In the genomic region with DNA sequence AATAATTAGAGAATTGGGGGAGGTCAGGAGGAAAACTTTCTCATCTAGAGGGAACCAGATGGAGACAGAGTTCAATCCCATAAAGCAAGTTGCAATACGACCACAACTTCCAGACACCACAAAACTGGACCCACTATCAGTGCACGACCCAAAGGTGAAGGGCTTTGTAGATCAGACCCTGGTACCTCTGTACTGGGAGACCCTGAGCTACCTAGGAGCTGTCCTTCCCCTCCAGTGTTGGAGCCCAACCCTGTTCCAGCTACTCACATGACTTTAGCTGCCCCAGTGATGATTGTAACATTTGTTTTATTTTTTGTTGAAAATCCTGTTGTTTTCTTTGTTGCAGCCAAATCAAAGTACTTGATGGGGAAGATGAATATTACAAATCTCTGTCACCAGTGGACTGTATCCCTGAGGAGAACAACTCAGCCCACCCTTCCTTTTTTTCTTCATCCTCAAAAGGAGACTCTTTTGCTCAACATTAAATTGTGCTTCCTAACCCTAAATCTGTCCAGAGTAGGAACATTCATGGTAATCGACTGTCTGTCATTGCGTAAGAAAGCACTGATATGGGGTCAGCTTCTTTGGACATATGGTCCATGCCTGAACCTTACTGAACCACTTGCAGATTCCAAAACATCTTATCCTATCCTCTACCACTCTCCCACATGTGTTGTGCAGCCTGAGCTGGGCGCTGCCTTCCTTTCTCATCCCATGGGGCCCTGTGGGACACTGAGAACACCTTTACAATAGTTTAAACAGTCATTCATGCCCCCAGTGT, we compare ENCODE assay signal across 31 cellular contexts.
"Had no signal": no experiment of that assay in that cellular context is flagged by ENCODE, and none has a peak within 500 bp of the region (broad histone marks: within the 10 kb centered on the region; RNA-seq: fewer than 3 reads in every experiment).

No MANE protein-coding gene starts in this region.

- H3K4me3 ChIP-seq: adrenal gland, body of pancreas, breast epithelium, MG63, PC-9 had no signal

- DNase-seq: activated CD4-positive, alpha-beta T cell treated with anti-CD3 and anti-CD28 coated beads, Interleukin-2, amount 10 ng/mL, durations not matched to agents 7 days and 5 days; activated CD4-positive, alpha-beta T cell treated with anti-CD3 and anti-CD28 coated beads, Interleukin-2, amount 50 U/mL, for 48 hours; activated CD8-positive, alpha-beta memory T cell treated with anti-CD3 and anti-CD28 coated beads, Interleukin-2, amount 50 U/mL, for 4 hours; activated gamma-delta T cell treated with Interleukin-2 at 50 U/mL for 16 hours; activated naive CD4-positive, alpha-beta T cell treated with anti-CD3 and anti-CD28 coated beads for 36 hours; activated T-cell treated with anti-CD3 and anti-CD28 coated beads for 4 hours; activated T-cell treated with anti-CD3 and anti-CD28 coated beads, Interleukin-2, amount 50 U/mL, for 4 hours; adrenal gland; body of pancreas; Kasumi-1; KG1; MG63; NCI-H1048; NCI-H1105 treated with DMSO at 0.1 percent for 48 hours; NCI-H1436; NCI-H1694; NCI-H2029; NCI-H345; NCI-H524 treated with DMSO at 0.1 percent for 48 hours; NCI-H748 treated with DMSO at 0.1 percent for 48 hours; NK-92 treated with Interleukin-12 subunit alpha and Interleukin-12 subunit beta, amount 100 ng/mL, for 24 hours; PC-9; Right ventricle myocardium superior; T-cell; T-helper 2 cell; T-helper 9 cell; WERI-Rb-1 had no signal

- H3K4me1 ChIP-seq: adrenal gland, body of pancreas, breast epithelium had no signal

- H3K36me3 Mint-ChIP-seq: activated naive CD4-positive, alpha-beta T cell treated with anti-CD3 and anti-CD28 coated beads, Interleukin-2, amount 50 U/mL, for 72 hours; T-cell had no signal

- H3K27ac ChIP-seq: adrenal gland, body of pancreas, breast epithelium, PC-9, RWPE1, WERI-Rb-1 had no signal

- ATAC-seq: activated naive CD4-positive, alpha-beta T cell treated with anti-CD3 and anti-CD28 coated beads, Interleukin-2, amount 50 U/mL, for 72 hours; activated T-cell treated with anti-CD3 and anti-CD28 coated beads, Interleukin-2, amount 50 U/mL, for 4 hours; body of pancreas had no signal

- H3K9me3 Mint-ChIP-seq: activated CD4-positive, alpha-beta T cell treated with anti-CD3 and anti-CD28 coated beads, Interleukin-2, amount 10 ng/mL, durations not matched to agents 7 days and 5 days; activated naive CD4-positive, alpha-beta T cell treated with anti-CD3 and anti-CD28 coated beads for 36 hours; activated naive CD4-positive, alpha-beta T cell treated with anti-CD3 and anti-CD28 coated beads, Interleukin-2, amount 50 U/mL, for 72 hours; activated T-cell treated with anti-CD3 and anti-CD28 coated beads, Interleukin-2, amount 50 U/mL, for 4 hours; activated T-helper 1 cell treated with anti-CD3 and anti-CD28 coated beads, Interleukin-12 subunit alpha, Interleukin-12 subunit beta, Interleukin-2, Interleukin-4 antibody, amounts not matched to agents 30 ng/mL and 10 ng/mL and 1 ng/mL, durations not matched to agents 14 hours and 24 hours and 36 hours; T-cell had no signal

- H3K4me3 Mint-ChIP-seq: activated naive CD4-positive, alpha-beta T cell treated with anti-CD3 and anti-CD28 coated beads for 36 hours; activated T-helper 1 cell treated with anti-CD3 and anti-CD28 coated beads, Interleukin-12 subunit alpha, Interleukin-12 subunit beta, Interleukin-2, Interleukin-4 antibody, amounts not matched to agents 30 ng/mL and 10 ng/mL and 1 ng/mL, durations not matched to agents 14 hours and 24 hours and 36 hours had no signal

- H3K9me3 ChIP-seq: adrenal gland, body of pancreas, breast epithelium, MG63 had no signal

- H3K27me3 ChIP-seq: adrenal gland, body of pancreas, breast epithelium, MG63 had no signal

- H2AFZ ChIP-seq: PC-9 had no signal

- H3K27ac Mint-ChIP-seq: activated naive CD4-positive, alpha-beta T cell treated with anti-CD3 and anti-CD28 coated beads for 36 hours; activated naive CD4-positive, alpha-beta T cell treated with anti-CD3 and anti-CD28 coated beads, Interleukin-2, amount 50 U/mL, for 72 hours; activated T-helper 1 cell treated with anti-CD3 and anti-CD28 coated beads, Interleukin-12 subunit alpha, Interleukin-12 subunit beta, Interleukin-2, Interleukin-4 antibody, amounts not matched to agents 30 ng/mL and 10 ng/mL and 1 ng/mL, durations not matched to agents 14 hours and 24 hours and 36 hours; T-cell had no signal

- H3K4me2 ChIP-seq: PC-9 had no signal

- H3K36me3 ChIP-seq: adrenal gland, breast epithelium, MG63, WERI-Rb-1 had no signal
